Comparison of ENCODE assay signal across 8 cellular contexts in the genomic region with DNA sequence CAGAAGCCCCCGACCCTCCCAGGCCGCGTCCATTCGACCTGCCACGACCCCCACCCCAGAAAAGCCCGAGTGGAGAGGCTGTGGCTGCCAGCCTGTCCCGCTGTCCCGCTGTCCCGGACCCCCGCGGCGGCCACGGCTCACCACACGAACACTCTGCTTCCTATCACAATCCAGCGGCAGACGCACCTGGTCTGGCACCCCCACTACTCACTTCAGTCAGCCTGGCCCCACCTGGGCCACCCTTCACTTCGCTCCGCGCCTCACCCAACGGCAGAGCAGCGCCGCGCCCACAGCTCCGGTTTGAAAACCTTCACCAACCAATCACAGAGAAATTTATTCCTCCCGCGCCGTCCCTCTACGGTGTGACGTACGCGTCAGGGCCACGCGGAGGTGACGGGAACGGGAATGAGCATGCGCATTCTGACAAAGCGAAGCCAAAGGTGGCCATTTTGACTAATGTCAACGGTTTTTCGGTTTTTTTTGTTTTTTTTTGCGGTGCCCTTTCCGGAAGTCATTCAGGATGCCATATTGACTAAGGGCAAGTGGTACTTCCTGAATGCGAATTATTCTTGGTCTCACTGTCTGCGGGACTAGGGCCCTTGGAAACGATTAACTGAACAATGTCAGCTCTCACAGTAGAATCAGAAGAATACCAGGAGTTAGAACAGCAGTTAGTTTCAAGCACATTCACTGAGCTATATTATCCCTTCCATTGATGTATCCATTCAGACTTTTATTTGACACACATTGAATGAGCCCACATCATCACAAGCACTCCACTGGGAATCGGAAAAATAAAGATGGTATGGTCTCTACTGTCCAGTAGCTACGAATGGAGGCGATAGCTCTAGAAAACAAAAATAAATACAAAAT. TPM values are rescaled to one million over a fixed set of nuclear protein-coding genes. Genes with fewer than 3 reads are reported as not detected.
DNase-seq lines count a peak whose midpoint lies in the region; ATAC-seq and TF ChIP-seq lines count a peak whose summit lies in the region.

A gene with protein sequence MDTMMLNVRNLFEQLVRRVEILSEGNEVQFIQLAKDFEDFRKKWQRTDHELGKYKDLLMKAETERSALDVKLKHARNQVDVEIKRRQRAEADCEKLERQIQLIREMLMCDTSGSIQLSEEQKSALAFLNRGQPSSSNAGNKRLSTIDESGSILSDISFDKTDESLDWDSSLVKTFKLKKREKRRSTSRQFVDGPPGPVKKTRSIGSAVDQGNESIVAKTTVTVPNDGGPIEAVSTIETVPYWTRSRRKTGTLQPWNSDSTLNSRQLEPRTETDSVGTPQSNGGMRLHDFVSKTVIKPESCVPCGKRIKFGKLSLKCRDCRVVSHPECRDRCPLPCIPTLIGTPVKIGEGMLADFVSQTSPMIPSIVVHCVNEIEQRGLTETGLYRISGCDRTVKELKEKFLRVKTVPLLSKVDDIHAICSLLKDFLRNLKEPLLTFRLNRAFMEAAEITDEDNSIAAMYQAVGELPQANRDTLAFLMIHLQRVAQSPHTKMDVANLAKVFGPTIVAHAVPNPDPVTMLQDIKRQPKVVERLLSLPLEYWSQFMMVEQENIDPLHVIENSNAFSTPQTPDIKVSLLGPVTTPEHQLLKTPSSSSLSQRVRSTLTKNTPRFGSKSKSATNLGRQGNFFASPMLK (minus strand): TSS at position 308 of the 873 bp plus-strand sequence. CDS start 8,779 bp downstream, outside the sequence.

- H3K4ac ChIP-seq in H9 (ENCODE audit: low read depth, low read length), result no peak within 1 kb of the TSS

- H3K4me3 ChIP-seq in MG63, result peak within 1 kb of the TSS; percentile 89

- no peak for TF ChIP-seq CTCF in H9 (conservative IDR thresholded peaks at IDR 0.05)
- no peak for TF ChIP-seq CTCF in nephron progenitor cell (IDR thresholded peaks at IDR 0.05)

- H3K27me3 ChIP-seq in H9 (ENCODE audit: insufficient read depth, low read length) (no peaks in the 10 kb centered on the region), MG63 (no peaks in the 10 kb centered on the region)

- H3K36me3 Mint-ChIP-seq in H9 (ENCODE audit: insufficient read depth in 1 of 3, low read depth in 3 of 3) (0 out of 7 replicates have a peak, but pooled peaks cover 0 to 2% (median 0%) of the 10 kb centered on the region in 3 experiments), nephron progenitor cell (ENCODE audit: low read depth) (peaks cover 10% of the 10 kb centered on the region)

- no peaks in the 10 kb centered on the region for H3K79me1 ChIP-seq in H9 (ENCODE audit: insufficient read depth, low read depth, low read length, poor library complexity, severe bottlenecking)

- H2AK5ac ChIP-seq in H9 (ENCODE audit: insufficient read length, low read length), result no peak within 1 kb of the TSS

- H3K56ac ChIP-seq in H9 (ENCODE audit: insufficient read length, low read depth, low read length), result no peak within 1 kb of the TSS

- H2BK15ac ChIP-seq in H9 (ENCODE audit: low read depth, low read length), result no peak within 1 kb of the TSS

- H3K9me3 ChIP-seq in H9 (ENCODE audit: control insufficient read depth, low read depth, low read length) (no peaks in the 10 kb centered on the region), MG63 (no peaks in the 10 kb centered on the region)

- no peaks in the 10 kb centered on the region; the same call in 1 of the 2 replicates for H3K27me3 Mint-ChIP-seq in H9 (ENCODE audit: low read depth)
- peaks cover 6% of the 10 kb centered on the region for H3K27me3 Mint-ChIP-seq in nephron progenitor cell (ENCODE audit: low read depth, poor library complexity)
- no peaks in the 10 kb centered on the region for H3K27me3 Mint-ChIP-seq in stimulated activated naive CD8-positive, alpha-beta T cell treated with anti-CD3 and anti-CD28 coated beads, Interleukin-15, amount 100 ng/mL, for 72 hours

- no peak within 1 kb of the TSS for H2AFZ ChIP-seq in H9 (ENCODE audit: low read length)

- H3K4me1 Mint-ChIP-seq in H9, result peaks cover 14 to 15% of the 10 kb centered on the region in 2 experiments
- peaks cover 49% of the 10 kb centered on the region for H3K4me1 Mint-ChIP-seq in nephron progenitor cell
- peaks cover 37% of the 10 kb centered on the region for H3K4me1 Mint-ChIP-seq in stimulated activated naive CD8-positive, alpha-beta T cell treated with anti-CD3 and anti-CD28 coated beads, Interleukin-15, amount 100 ng/mL, for 72 hours

- H3K23me2 ChIP-seq in H9 (ENCODE audit: insufficient read length, low read depth, low read length, poor library complexity, severe bottlenecking), result no peaks in the 10 kb centered on the region

- no peak within 1 kb of the TSS for H3K23ac ChIP-seq in H9 (ENCODE audit: insufficient read length, low read depth, low read length)

- H3T11ph ChIP-seq in H9 (ENCODE audit: low read length), result no peak within 1 kb of the TSS

- H3K4me3 Mint-ChIP-seq in H9 (peak within 1 kb of the TSS; percentile 97 to 98), nephron progenitor cell (peak within 1 kb of the TSS; percentile 100)
- peak within 1 kb of the TSS; percentile 93 to 97 for H3K4me3 Mint-ChIP-seq in stimulated activated naive CD8-positive, alpha-beta T cell treated with anti-CD3 and anti-CD28 coated beads, Interleukin-15, amount 100 ng/mL, for 72 hours

- H4K20me1 ChIP-seq in H9 (ENCODE audit: control insufficient read depth, insufficient read depth, insufficient read length), result no peaks in the 10 kb centered on the region

- peak within 1 kb of the TSS; percentile 67 for H3K14ac ChIP-seq in H9 (ENCODE audit: insufficient read depth, low read length)

- H3K4me2 ChIP-seq in H9 (ENCODE audit: insufficient read depth, insufficient read length, low read length), result peak within 1 kb of the TSS; percentile 94

- peaks cover 27% of the 10 kb centered on the region for H3K36me3 ChIP-seq in MG63

- H2BK20ac ChIP-seq in H9 (ENCODE audit: low read depth, low read length, poor library complexity, severe bottlenecking), result no peak within 1 kb of the TSS

- DNase-seq in ELR (ENCODE audit: low read depth), result peak; percentile 100
- DNase-seq in H9, result peak; percentile 99
- peak; percentile 94 for DNase-seq in MG63
- peak; percentile 97 for DNase-seq in SHP77 treated with DMSO at 0.1 percent for 48 hours (lab: John Stamatoyannopoulos, UW)
- DNase-seq in activated effector memory CD4-positive, alpha-beta T cell treated with anti-CD3 and anti-CD28 coated beads, Interleukin-2, amount 50 U/mL, for 16 hours, result peak; percentile 97
- peak; percentile 98 for DNase-seq in fibroblast of the conjunctiva (ENCODE audit: low read depth)
- DNase-seq in nephron progenitor cell, result peak; percentile 91
- DNase-seq in stimulated activated naive CD8-positive, alpha-beta T cell treated with anti-CD3 and anti-CD28 coated beads, Interleukin-15, amount 100 ng/mL, for 72 hours, result peak; percentile 96 to 98

- H2BK120ac ChIP-seq in H9 (ENCODE audit: low read depth, low read length, poor library complexity, severe bottlenecking), result no peak within 1 kb of the TSS

- no peak within 1 kb of the TSS for H4K91ac ChIP-seq in H9 (ENCODE audit: insufficient read length, low read depth, low read length)

- H3K27ac ChIP-seq in H9 (ENCODE audit: insufficient read length, low read depth, low read length), result no peak within 1 kb of the TSS

- H2BK12ac ChIP-seq in H9 (ENCODE audit: insufficient read length, low read depth, low read length), result no peak within 1 kb of the TSS

- no peak within 1 kb of the TSS for H4K5ac ChIP-seq in H9 (ENCODE audit: insufficient read length, low read depth, low read length)

- H3K9me3 Mint-ChIP-seq in H9 (no peaks in the 10 kb centered on the region; a peak in 1 of 5 replicates), nephron progenitor cell (no peaks in the 10 kb centered on the region)
- peaks cover 6% of the 10 kb centered on the region in 2 donors for H3K9me3 Mint-ChIP-seq in stimulated activated naive CD8-positive, alpha-beta T cell treated with anti-CD3 and anti-CD28 coated beads, Interleukin-15, amount 100 ng/mL, for 72 hours

- peak within 1 kb of the TSS; percentile 91 to 98 (median 91) for H3K27ac Mint-ChIP-seq in H9
- peak within 1 kb of the TSS; percentile 99 for H3K27ac Mint-ChIP-seq in nephron progenitor cell
- H3K27ac Mint-ChIP-seq in stimulated activated naive CD8-positive, alpha-beta T cell treated with anti-CD3 and anti-CD28 coated beads, Interleukin-15, amount 100 ng/mL, for 72 hours, result peak within 1 kb of the TSS; percentile 98 to 100

- WGBS in H9 (ENCODE audit: extremely low coverage, insufficient read length, low lambda C conversion rate), result no CpG with 5 or more reads among the region's 47 CpGs

- H2BK5ac ChIP-seq in H9 (ENCODE audit: insufficient read length, low read length), result no peak within 1 kb of the TSS

- peaks cover 2% of the 10 kb centered on the region; the same call in 1 of the 2 replicates for H3K4me1 ChIP-seq in H9 (ENCODE audit: insufficient read depth, low read length)

- no peak within 1 kb of the TSS for H4K8ac ChIP-seq in H9 (replicated peaks; ENCODE audit: insufficient read length, low read depth, low read length)

- peaks cover 11% of the 10 kb centered on the region; the same call in 1 of the 2 replicates for H3K79me2 ChIP-seq in H9 (ENCODE audit: insufficient read depth, low read length)

- peak; percentile 99 for ATAC-seq in stimulated activated naive CD8-positive, alpha-beta T cell treated with anti-CD3 and anti-CD28 coated beads, Interleukin-15, amount 100 ng/mL, for 72 hours

- H3K9ac ChIP-seq in H9 (ENCODE audit: extremely low read depth, insufficient read length, low read length), result peak within 1 kb of the TSS; percentile 60

- H3K18ac ChIP-seq in H9 (ENCODE audit: insufficient read length, low read depth, low read length), result peak within 1 kb of the TSS; percentile 12

RNA-seq across cellular contexts. Expression of the gene that starts here (rescaled TPM):
- 60.8 and 64.8 TPM in 2 replicates for total RNA-seq in H9 (2021)
- total RNA-seq in MG63 (2014; rRNA removed; shearing (Covaris generic); ENCODE audit: low replicate concordance), result 157 and 166 TPM in 2 replicates
